ENCODE assay signal across 1 cellular context in the genomic region with DNA sequence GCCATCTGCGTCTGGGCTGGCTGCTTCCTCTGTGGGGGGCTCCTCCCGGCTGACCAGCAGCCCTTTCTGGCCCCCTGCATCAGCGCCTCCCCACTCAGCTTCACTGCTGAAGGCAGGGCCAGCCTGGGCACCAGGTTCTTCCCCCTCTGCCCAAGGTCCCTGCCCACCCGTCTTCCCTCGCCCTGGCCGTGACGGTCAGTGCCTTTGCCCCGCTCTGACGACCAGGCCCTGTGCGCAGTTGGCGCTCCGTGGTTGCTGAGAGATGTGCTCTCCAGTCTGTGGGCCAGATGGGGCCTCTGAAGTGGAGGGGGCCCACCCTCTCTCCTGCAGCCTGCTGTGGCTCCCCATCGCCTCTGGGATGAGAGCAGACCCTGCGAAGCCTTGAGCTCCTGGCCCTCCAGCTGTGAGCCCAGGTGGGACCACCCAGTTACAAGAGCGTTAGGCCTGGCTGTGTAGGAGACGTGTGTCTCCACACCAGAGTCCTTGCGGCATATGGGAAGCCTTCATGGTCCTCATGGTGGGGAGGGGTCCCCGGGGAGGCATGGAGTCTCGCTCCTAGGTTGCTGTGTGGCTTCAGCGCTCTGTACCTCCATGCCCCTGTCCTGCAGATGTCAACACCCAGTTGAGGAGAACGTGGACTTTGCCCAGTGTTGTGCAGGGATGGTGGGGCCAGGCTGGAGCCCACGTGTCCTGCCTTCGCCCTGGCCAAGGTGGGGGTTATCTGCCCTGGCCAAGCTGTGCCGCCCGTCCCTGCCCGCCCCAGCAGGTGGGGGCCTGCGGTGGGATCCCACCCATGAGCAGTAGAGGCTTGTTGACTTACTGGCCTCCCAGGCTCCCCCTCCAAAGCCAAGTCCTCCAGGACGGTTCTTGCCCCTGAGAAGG.
TF ChIP-seq lines count a peak whose summit lies in the region.

No MANE protein-coding gene starts in this region.

TF ChIP-seq in HepG2, 621 proteins besides CTCF, POLR2A, EP300 and RAD21 (continued from another document and continues in another):
- TF ChIP-seq JDP2 (CRISPR knock-in tag; IDR thresholded peaks at IDR 0.05; ENCODE audit: borderline replicate concordance) (no peak), ZNF768 (CRISPR knock-in tag; IDR thresholded peaks at IDR 0.05) (no peak), ZFAT (CRISPR knock-in tag; conservative IDR thresholded peaks at IDR 0.05) (no peak), ZBTB8A (CRISPR knock-in tag; IDR thresholded peaks at IDR 0.05; ENCODE audit: borderline replicate concordance, low read depth) (no peak), HNRNPUL1 (IDR thresholded peaks at IDR 0.05; ENCODE audit: low read depth, low read length) (no peak), ZNF263 (CRISPR knock-in tag; IDR thresholded peaks at IDR 0.05) (0 out of 2 replicates have a peak, but pooled peaks have one; percentile 19), MAF1 (CRISPR knock-in tag; IDR thresholded peaks at IDR 0.05; ENCODE audit: borderline replicate concordance) (no peak), CREM (IDR thresholded peaks at IDR 0.05) (no peak), CREM (CRISPR knock-in tag; IDR thresholded peaks at IDR 0.05) (no peak), ZNF430 (CRISPR knock-in tag; IDR thresholded peaks at IDR 0.05) (no peak), ZNF460 (CRISPR knock-in tag; IDR thresholded peaks at IDR 0.05; ENCODE audit: borderline replicate concordance) (no peak), ZNF75D (CRISPR knock-in tag; IDR thresholded peaks at IDR 0.05; ENCODE audit: borderline replicate concordance) (no peak), RNF2 (conservative IDR thresholded peaks at IDR 0.05; ENCODE audit: low read depth) (no peak), MTA3 (CRISPR knock-in tag; IDR thresholded peaks at IDR 0.05) (no peak), ZNF20 (CRISPR knock-in tag; IDR thresholded peaks at IDR 0.05) (no peak), ELF4 (CRISPR knock-in tag; IDR thresholded peaks at IDR 0.05; ENCODE audit: borderline replicate concordance) (no peak), SMC3 (IDR thresholded peaks at IDR 0.05; ENCODE audit: low read length) (no peak), SP1 (IDR thresholded peaks at IDR 0.05) (no peak), SP1 (CRISPR knock-in tag; IDR thresholded peaks at IDR 0.05) (no peak), ZNF136 (CRISPR knock-in tag; IDR thresholded peaks at IDR 0.05; ENCODE audit: low read depth) (no peak), ZNF703 (CRISPR knock-in tag; IDR thresholded peaks at IDR 0.05; ENCODE audit: borderline replicate concordance) (0 out of 2 replicates have a peak, but pooled peaks have one; percentile 33), JUN (CRISPR knock-in tag; IDR thresholded peaks at IDR 0.05) (no peak), FOSL1 (CRISPR knock-in tag; IDR thresholded peaks at IDR 0.05; ENCODE audit: borderline replicate concordance) (no peak), GTF3A (CRISPR knock-in tag; conservative IDR thresholded peaks at IDR 0.05) (no peak), ZNF468 (CRISPR knock-in tag; IDR thresholded peaks at IDR 0.05) (no peak)
- TF ChIP-seq, protein P1, sequence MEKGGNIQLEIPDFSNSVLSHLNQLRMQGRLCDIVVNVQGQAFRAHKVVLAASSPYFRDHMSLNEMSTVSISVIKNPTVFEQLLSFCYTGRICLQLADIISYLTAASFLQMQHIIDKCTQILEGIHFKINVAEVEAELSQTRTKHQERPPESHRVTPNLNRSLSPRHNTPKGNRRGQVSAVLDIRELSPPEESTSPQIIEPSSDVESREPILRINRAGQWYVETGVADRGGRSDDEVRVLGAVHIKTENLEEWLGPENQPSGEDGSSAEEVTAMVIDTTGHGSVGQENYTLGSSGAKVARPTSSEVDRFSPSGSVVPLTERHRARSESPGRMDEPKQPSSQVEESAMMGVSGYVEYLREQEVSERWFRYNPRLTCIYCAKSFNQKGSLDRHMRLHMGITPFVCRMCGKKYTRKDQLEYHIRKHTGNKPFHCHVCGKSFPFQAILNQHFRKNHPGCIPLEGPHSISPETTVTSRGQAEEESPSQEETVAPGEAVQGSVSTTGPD (CRISPR knock-in tag; IDR thresholded peaks at IDR 0.05), result no peak
- TF ChIP-seq, protein P2, sequence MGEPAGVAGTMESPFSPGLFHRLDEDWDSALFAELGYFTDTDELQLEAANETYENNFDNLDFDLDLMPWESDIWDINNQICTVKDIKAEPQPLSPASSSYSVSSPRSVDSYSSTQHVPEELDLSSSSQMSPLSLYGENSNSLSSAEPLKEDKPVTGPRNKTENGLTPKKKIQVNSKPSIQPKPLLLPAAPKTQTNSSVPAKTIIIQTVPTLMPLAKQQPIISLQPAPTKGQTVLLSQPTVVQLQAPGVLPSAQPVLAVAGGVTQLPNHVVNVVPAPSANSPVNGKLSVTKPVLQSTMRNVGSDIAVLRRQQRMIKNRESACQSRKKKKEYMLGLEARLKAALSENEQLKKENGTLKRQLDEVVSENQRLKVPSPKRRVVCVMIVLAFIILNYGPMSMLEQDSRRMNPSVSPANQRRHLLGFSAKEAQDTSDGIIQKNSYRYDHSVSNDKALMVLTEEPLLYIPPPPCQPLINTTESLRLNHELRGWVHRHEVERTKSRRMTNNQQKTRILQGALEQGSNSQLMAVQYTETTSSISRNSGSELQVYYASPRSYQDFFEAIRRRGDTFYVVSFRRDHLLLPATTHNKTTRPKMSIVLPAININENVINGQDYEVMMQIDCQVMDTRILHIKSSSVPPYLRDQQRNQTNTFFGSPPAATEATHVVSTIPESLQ (CRISPR knock-in tag; conservative IDR thresholded peaks at IDR 0.05), result no peak
- TF ChIP-seq, protein P3, sequence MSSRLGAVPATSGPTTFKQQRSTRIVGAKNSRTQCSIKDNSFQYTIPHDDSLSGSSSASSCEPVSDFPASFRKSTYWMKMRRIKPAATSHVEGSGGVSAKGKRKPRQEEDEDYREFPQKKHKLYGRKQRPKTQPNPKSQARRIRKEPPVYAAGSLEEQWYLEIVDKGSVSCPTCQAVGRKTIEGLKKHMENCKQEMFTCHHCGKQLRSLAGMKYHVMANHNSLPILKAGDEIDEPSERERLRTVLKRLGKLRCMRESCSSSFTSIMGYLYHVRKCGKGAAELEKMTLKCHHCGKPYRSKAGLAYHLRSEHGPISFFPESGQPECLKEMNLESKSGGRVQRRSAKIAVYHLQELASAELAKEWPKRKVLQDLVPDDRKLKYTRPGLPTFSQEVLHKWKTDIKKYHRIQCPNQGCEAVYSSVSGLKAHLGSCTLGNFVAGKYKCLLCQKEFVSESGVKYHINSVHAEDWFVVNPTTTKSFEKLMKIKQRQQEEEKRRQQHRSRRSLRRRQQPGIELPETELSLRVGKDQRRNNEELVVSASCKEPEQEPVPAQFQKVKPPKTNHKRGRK (CRISPR knock-in tag; IDR thresholded peaks at IDR 0.05), result no peak
- TF ChIP-seq, protein P4, sequence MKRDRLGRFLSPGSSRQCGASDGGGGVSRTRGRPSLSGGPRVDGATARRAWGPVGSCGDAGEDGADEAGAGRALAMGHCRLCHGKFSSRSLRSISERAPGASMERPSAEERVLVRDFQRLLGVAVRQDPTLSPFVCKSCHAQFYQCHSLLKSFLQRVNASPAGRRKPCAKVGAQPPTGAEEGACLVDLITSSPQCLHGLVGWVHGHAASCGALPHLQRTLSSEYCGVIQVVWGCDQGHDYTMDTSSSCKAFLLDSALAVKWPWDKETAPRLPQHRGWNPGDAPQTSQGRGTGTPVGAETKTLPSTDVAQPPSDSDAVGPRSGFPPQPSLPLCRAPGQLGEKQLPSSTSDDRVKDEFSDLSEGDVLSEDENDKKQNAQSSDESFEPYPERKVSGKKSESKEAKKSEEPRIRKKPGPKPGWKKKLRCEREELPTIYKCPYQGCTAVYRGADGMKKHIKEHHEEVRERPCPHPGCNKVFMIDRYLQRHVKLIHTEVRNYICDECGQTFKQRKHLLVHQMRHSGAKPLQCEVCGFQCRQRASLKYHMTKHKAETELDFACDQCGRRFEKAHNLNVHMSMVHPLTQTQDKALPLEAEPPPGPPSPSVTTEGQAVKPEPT (CRISPR knock-in tag; IDR thresholded peaks at IDR 0.05; ENCODE audit: low read depth), result no peak
- TF ChIP-seq, protein P5, sequence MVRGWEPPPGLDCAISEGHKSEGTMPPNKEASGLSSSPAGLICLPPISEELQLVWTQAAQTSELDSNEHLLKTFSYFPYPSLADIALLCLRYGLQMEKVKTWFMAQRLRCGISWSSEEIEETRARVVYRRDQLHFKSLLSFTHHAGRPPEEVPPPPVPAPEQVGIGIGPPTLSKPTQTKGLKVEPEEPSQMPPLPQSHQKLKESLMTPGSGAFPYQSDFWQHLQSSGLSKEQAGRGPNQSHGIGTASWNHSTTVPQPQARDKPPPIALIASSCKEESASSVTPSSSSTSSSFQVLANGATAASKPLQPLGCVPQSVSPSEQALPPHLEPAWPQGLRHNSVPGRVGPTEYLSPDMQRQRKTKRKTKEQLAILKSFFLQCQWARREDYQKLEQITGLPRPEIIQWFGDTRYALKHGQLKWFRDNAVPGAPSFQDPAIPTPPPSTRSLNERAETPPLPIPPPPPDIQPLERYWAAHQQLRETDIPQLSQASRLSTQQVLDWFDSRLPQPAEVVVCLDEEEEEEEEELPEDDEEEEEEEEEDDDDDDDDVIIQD (CRISPR knock-in tag; IDR thresholded peaks at IDR 0.05; ENCODE audit: low read depth), result no peak
- TF ChIP-seq, protein P6, sequence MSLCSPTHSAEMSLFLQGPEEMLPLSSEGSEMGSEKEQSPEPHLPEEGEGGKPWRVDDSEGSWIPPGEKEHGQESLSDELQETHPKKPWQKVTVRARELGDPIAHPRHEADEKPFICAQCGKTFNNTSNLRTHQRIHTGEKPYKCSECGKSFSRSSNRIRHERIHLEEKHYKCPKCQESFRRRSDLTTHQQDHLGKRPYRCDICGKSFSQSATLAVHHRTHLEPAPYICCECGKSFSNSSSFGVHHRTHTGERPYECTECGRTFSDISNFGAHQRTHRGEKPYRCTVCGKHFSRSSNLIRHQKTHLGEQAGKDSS (CRISPR knock-in tag; IDR thresholded peaks at IDR 0.05; ENCODE audit: borderline replicate concordance, low read depth), result no peak
- TF ChIP-seq, protein P7, sequence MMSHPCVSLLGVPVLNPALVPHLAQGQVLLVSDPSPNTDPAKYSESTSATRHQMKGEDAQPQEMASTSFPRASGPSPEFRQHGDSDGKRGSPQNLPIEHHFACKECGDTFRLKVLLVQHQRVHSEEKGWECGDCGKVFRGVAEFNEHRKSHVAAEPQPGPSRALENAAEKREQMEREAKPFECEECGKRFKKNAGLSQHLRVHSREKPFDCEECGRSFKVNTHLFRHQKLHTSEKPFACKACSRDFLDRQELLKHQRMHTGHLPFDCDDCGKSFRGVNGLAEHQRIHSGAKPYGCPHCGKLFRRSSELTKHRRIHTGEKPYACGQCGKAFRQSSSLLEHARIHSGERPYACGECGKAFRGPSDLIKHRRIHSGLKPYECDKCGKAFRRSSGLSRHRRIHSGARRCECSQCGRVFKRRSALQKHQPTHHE (CRISPR knock-in tag; IDR thresholded peaks at IDR 0.05; ENCODE audit: borderline replicate concordance), result no peak
- TF ChIP-seq, protein P8, sequence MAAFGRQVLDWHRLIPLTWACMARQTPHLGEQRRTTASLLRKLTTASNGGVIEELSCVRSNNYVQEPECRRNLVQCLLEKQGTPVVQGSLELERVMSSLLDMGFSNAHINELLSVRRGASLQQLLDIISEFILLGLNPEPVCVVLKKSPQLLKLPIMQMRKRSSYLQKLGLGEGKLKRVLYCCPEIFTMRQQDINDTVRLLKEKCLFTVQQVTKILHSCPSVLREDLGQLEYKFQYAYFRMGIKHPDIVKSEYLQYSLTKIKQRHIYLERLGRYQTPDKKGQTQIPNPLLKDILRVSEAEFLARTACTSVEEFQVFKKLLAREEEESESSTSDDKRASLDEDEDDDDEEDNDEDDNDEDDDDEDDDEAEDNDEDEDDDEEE (CRISPR knock-in tag; IDR thresholded peaks at IDR 0.05), result peak; percentile 28; the same call in 1 of the 2 replicates
- TF ChIP-seq, protein P9, sequence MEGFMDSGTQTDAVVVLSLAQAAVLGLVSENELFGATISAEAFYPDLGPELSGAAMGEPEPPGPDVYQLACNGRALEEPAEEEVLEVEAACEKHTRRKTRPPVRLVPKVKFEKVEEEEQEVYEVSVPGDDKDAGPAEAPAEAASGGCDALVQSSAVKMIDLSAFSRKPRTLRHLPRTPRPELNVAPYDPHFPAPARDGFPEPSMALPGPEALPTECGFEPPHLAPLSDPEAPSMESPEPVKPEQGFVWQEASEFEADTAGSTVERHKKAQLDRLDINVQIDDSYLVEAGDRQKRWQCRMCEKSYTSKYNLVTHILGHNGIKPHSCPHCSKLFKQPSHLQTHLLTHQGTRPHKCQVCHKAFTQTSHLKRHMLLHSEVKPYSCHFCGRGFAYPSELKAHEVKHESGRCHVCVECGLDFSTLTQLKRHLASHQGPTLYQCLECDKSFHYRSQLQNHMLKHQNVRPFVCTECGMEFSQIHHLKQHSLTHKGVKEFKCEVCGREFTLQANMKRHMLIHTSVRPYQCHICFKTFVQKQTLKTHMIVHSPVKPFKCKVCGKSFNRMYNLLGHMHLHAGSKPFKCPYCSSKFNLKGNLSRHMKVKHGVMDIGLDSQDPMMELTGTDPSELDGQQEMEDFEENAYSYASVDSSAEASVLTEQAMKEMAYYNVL (CRISPR knock-in tag; IDR thresholded peaks at IDR 0.05; ENCODE audit: borderline replicate concordance), result 0 out of 2 replicates have a peak, but pooled peaks have one; percentile 33
- TF ChIP-seq, protein P10, sequence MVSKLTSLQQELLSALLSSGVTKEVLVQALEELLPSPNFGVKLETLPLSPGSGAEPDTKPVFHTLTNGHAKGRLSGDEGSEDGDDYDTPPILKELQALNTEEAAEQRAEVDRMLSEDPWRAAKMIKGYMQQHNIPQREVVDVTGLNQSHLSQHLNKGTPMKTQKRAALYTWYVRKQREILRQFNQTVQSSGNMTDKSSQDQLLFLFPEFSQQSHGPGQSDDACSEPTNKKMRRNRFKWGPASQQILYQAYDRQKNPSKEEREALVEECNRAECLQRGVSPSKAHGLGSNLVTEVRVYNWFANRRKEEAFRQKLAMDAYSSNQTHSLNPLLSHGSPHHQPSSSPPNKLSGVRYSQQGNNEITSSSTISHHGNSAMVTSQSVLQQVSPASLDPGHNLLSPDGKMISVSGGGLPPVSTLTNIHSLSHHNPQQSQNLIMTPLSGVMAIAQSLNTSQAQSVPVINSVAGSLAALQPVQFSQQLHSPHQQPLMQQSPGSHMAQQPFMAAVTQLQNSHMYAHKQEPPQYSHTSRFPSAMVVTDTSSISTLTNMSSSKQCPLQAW (CRISPR knock-in tag; IDR thresholded peaks at IDR 0.05), result peak; percentile 26
- TF ChIP-seq, protein P11, sequence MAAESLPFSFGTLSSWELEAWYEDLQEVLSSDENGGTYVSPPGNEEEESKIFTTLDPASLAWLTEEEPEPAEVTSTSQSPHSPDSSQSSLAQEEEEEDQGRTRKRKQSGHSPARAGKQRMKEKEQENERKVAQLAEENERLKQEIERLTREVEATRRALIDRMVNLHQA (CRISPR knock-in tag; IDR thresholded peaks at IDR 0.05), result no peak
- TF ChIP-seq, protein P12, sequence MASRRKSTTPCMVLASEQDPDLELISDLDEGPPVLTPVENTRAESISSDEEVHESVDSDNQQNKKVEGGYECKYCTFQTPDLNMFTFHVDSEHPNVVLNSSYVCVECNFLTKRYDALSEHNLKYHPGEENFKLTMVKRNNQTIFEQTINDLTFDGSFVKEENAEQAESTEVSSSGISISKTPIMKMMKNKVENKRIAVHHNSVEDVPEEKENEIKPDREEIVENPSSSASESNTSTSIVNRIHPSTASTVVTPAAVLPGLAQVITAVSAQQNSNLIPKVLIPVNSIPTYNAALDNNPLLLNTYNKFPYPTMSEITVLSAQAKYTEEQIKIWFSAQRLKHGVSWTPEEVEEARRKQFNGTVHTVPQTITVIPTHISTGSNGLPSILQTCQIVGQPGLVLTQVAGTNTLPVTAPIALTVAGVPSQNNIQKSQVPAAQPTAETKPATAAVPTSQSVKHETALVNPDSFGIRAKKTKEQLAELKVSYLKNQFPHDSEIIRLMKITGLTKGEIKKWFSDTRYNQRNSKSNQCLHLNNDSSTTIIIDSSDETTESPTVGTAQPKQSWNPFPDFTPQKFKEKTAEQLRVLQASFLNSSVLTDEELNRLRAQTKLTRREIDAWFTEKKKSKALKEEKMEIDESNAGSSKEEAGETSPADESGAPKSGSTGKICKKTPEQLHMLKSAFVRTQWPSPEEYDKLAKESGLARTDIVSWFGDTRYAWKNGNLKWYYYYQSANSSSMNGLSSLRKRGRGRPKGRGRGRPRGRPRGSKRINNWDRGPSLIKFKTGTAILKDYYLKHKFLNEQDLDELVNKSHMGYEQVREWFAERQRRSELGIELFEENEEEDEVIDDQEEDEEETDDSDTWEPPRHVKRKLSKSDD (CRISPR knock-in tag; IDR thresholded peaks at IDR 0.05; ENCODE audit: low read depth), result peak; percentile 43; the same call in 1 of the 2 replicates
